Comparison of ENCODE assay signal across 2 cellular contexts in genomic region chr15:100763764-100764750, GRCh38.
TF ChIP-seq lines count a peak whose summit lies in the region.

No MANE protein-coding gene starts in this region.

TF ChIP-seq in SK-N-SH, 30 proteins besides CTCF, POLR2A, EP300 and RAD21 (continued from another document):
- TF ChIP-seq ELF1 (IDR thresholded peaks at IDR 0.05), result no peak
- TF ChIP-seq, protein P1, sequence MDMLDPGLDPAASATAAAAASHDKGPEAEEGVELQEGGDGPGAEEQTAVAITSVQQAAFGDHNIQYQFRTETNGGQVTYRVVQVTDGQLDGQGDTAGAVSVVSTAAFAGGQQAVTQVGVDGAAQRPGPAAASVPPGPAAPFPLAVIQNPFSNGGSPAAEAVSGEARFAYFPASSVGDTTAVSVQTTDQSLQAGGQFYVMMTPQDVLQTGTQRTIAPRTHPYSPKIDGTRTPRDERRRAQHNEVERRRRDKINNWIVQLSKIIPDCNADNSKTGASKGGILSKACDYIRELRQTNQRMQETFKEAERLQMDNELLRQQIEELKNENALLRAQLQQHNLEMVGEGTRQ (IDR thresholded peaks at IDR 0.05; ENCODE audit: borderline replicate concordance, low read depth, low read length), result no peak
- no peak for TF ChIP-seq TAF1 (IDR thresholded peaks at IDR 0.05; ENCODE audit: borderline replicate concordance, low read depth, low read length)
- TF ChIP-seq SIN3A (IDR thresholded peaks at IDR 0.05; ENCODE audit: borderline replicate concordance, low read depth, low read length), result no peak
- TF ChIP-seq POLR2AphosphoS5 (IDR thresholded peaks at IDR 0.05; ENCODE audit: low read depth, low read length), result no peak
- TF ChIP-seq, protein P2, sequence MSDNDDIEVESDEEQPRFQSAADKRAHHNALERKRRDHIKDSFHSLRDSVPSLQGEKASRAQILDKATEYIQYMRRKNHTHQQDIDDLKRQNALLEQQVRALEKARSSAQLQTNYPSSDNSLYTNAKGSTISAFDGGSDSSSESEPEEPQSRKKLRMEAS (IDR thresholded peaks at IDR 0.05; ENCODE audit: low read depth), result no peak

TF ChIP-seq in SK-N-SH treated with all-trans-retinoic acid at 6 μM for 48 hours, 23 proteins besides CTCF, POLR2A, EP300 and RAD21 (continued from another document):
- TF ChIP-seq ARNTL (CRISPR knock-in tag; IDR thresholded peaks at IDR 0.05; ENCODE audit: borderline replicate concordance, low read depth), result no peak
- TF ChIP-seq, protein P3, sequence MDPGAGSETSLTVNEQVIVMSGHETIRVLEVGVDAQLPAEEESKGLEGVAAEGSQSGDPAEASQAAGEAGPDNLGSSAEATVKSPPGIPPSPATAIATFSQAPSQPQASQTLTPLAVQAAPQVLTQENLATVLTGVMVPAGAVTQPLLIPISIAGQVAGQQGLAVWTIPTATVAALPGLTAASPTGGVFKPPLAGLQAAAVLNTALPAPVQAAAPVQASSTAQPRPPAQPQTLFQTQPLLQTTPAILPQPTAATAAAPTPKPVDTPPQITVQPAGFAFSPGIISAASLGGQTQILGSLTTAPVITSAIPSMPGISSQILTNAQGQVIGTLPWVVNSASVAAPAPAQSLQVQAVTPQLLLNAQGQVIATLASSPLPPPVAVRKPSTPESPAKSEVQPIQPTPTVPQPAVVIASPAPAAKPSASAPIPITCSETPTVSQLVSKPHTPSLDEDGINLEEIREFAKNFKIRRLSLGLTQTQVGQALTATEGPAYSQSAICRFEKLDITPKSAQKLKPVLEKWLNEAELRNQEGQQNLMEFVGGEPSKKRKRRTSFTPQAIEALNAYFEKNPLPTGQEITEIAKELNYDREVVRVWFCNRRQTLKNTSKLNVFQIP (CRISPR knock-in tag; IDR thresholded peaks at IDR 0.05; ENCODE audit: borderline replicate concordance, low read depth), result no peak
